ENCODE assay signal across 11 cellular contexts in the genomic region with DNA sequence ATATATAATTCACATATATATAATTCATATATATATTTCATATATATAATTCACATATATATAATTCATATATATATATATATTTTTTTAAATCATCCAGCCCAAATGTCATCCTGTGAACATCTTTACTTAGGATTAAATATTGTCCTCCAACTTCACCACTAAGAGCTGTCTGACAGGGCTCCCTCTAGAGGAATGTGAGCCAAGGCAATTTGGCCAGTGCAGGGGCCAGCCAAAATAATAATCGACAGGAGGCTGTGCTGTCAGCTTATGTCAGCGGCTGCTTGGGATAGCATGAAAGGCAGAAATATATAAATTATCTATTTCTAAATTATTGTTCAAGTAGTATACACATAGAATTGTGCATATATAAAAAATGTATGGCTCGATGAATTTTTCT. TPM values are rescaled to one million over a fixed set of nuclear protein-coding genes. Genes with fewer than 3 reads are reported as not detected.
DNase-seq lines count a peak whose midpoint lies in the region; ATAC-seq, FAIRE-seq and TF ChIP-seq lines count a peak whose summit lies in the region.
"Had no signal": no experiment of that assay in that cellular context is flagged by ENCODE, and none has a peak within 500 bp of the region (broad histone marks: within the 10 kb centered on the region; RNA-seq: fewer than 3 reads in every experiment).

No MANE protein-coding gene starts in this region.

- H2AFZ ChIP-seq in PC-9: no peak overlapping the region

- H3F3A ChIP-seq in PC-9 (ENCODE audit: insufficient read depth, low read depth): no peaks in the 10 kb centered on the region

- no peak overlapping the region for H3K4me2 ChIP-seq in PC-9

- FAIRE-seq in A204.1 (lab: Jason Lieb, UNC): peak; percentile 98

- intact Hi-C loops in PC-9 (cut with micrococcal nuclease; ENCODE audit: unreplicated experiment): no loop called here

- H3K27me3 ChIP-seq in PC-9 (ENCODE audit: insufficient read depth, low read depth): no peaks in the 10 kb centered on the region

- H3K4me1 ChIP-seq in PC-9 (replicated peaks; ENCODE audit: insufficient read depth): no peaks in the 10 kb centered on the region
- H3K4me1 ChIP-seq: Caco-2 had no signal

- no peaks in the 10 kb centered on the region for H3K9me3 ChIP-seq in PC-9 (ENCODE audit: insufficient read depth, low read depth)
- H3K9me3 ChIP-seq: Caco-2 had no signal

- CTCF ChIA-PET in PC-9 (lab: Charles Lee): no interaction called here

- H4K20me1 ChIP-seq in PC-9 (ENCODE audit: insufficient read depth): no peaks in the 10 kb centered on the region

- BruUV-seq in PC-9 (replicated peaks; lab: Mats Ljungman, UMichigan): no TSS peak

- H3K36me3 ChIP-seq in PC-9 (ENCODE audit: low read depth): no peaks in the 10 kb centered on the region

- no peaks in the 10 kb centered on the region for H3K79me2 ChIP-seq in PC-9 (ENCODE audit: low read depth)

- TF ChIP-seq CTCF in GM12873 (IDR thresholded peaks at IDR 0.05; ENCODE audit: insufficient read depth, low read depth, low read length, missing control alignments) (peak; percentile 31), PC-9 (conservative IDR thresholded peaks at IDR 0.05) (peak; percentile 36; the same call in 1 of the 2 replicates)

- ATAC-seq in GM18868 (IDR thresholded peaks at IDR 0.05; ENCODE audit: unreplicated experiment) (no peak), HG03095 (IDR thresholded peaks at IDR 0.05; ENCODE audit: unreplicated experiment) (no peak)
- ATAC-seq: activated CD8-positive, alpha-beta memory T cell treated with anti-CD3 and anti-CD28 coated beads, Interleukin-2, amount 10 ng/mL, durations not matched to agents 7 days and 5 days had no signal

- POLR2A ChIA-PET in PC-9 (lab: Charles Lee; ENCODE audit: unreplicated experiment): no interaction called here

- DNase-seq in PC-9: no peak
- DNase-seq in fibroblast of gingiva (ENCODE audit: low read depth): peak; percentile 2
- DNase-seq in COR-L47 (lab: John Stamatoyannopoulos, UW): no peak
- DNase-seq in cerebellar nuclear complex (lab: John Stamatoyannopoulos, UW): no peak
- DNase-seq: activated CD8-positive, alpha-beta memory T cell treated with anti-CD3 and anti-CD28 coated beads, Interleukin-2, amount 10 ng/mL, durations not matched to agents 7 days and 5 days had no signal

- H3K4me3 ChIP-seq in PC-9: no peak overlapping the region

- H3K27ac ChIP-seq in PC-9: no peak overlapping the region

- H3K9me2 ChIP-seq in PC-9 (ENCODE audit: insufficient read depth): no peaks in the 10 kb centered on the region

RNA-seq across cellular contexts. Expression of a gene that starts 29.5 kb away (rescaled TPM):
- total RNA-seq in PC-9 (2021): not detected in 2 replicates
- total RNA-seq: pulmonary artery endothelial cell had no signal

RNA-seq across cellular contexts. Expression of a gene that starts 54.1 kb away (rescaled TPM):
- total RNA-seq in PC-9 (2021): 0.96 and 1.2 TPM in 2 replicates
